In genomic region chr3:67109651-67110204, GRCh38 we compare ENCODE assay signal across 9 cellular contexts.
DNase-seq lines count a peak whose midpoint lies in the region; ATAC-seq, FAIRE-seq and TF ChIP-seq lines count a peak whose summit lies in the region.
"Had no signal": no experiment of that assay in that cellular context is flagged by ENCODE, and none has a peak within 500 bp of the region (broad histone marks: within the 10 kb centered on the region; RNA-seq: fewer than 3 reads in every experiment).

No MANE protein-coding gene starts in this region.

- CTCF ChIA-PET in WTC11 (lab: Charles Lee): interaction anchor here (0.6 to 2.2 kb wide), 20 partner anchors 10 to 710 kb away, joined by 3 to 32 read pairs (median 4); partner anchors contain the start of gene KBTBD8

- H3K9me3 ChIP-seq in DOHH2 (ENCODE audit: control insufficient read depth, insufficient read depth, low read length) (no peaks in the 10 kb centered on the region), prostate gland (no peaks in the 10 kb centered on the region)

- no peak overlapping the region for H3K4me3 Mint-ChIP-seq in WTC11
- H3K4me3 Mint-ChIP-seq: T-helper 1 cell treated with Interleukin-12 subunit alpha and Interleukin-12 subunit beta and Interleukin-4 antibody, amounts not matched to agents 30 μg/mL and 1 μg/mL, for 36 hours had no signal

- H3K4me3 ChIP-seq in DOHH2 (ENCODE audit: low read length) (no peak overlapping the region), prostate gland (no peak overlapping the region)

- no peak overlapping the region for H3K4me2 ChIP-seq in DOHH2 (ENCODE audit: low read length)

- H3K27ac ChIP-seq in DOHH2 (ENCODE audit: low read depth, low read length): no peak overlapping the region
- H3K27ac ChIP-seq in prostate gland: no peak overlapping the region

- no peak overlapping the region for H3K27ac Mint-ChIP-seq in WTC11
- H3K27ac Mint-ChIP-seq: T-helper 1 cell treated with Interleukin-12 subunit alpha and Interleukin-12 subunit beta and Interleukin-4 antibody, amounts not matched to agents 30 μg/mL and 1 μg/mL, for 36 hours had no signal

- POLR2A ChIA-PET in WTC11 (lab: Charles Lee): no interaction called here

- no peaks in the 10 kb centered on the region for H3K27me3 Mint-ChIP-seq in WTC11 (ENCODE audit: low read depth)

- peaks cover 2% of the 10 kb centered on the region for H3K9me3 Mint-ChIP-seq in WTC11
- H3K9me3 Mint-ChIP-seq: T-helper 1 cell treated with Interleukin-12 subunit alpha and Interleukin-12 subunit beta and Interleukin-4 antibody, amounts not matched to agents 30 μg/mL and 1 μg/mL, for 36 hours had no signal

- H3K79me2 ChIP-seq in DOHH2 (ENCODE audit: control insufficient read depth, low read length): no peaks in the 10 kb centered on the region

- no peak for FAIRE-seq in GM12891 (lab: Jason Lieb, UNC)

- no peaks in the 10 kb centered on the region for H3K36me3 Mint-ChIP-seq in WTC11

- intact Hi-C loops in prostate gland (cut with DNase I): loop anchor here (5.0 kb wide), 1 partner anchor 1768 kb away; no protein-coding TSS in a partner anchor

- no peaks in the 10 kb centered on the region for H3K36me3 ChIP-seq in DOHH2 (ENCODE audit: control insufficient read depth, low read length)
- H3K36me3 ChIP-seq in prostate gland: no peaks in the 10 kb centered on the region

- H4K20me1 ChIP-seq in DOHH2 (ENCODE audit: control insufficient read depth, insufficient read depth, low read depth, low read length): no peaks in the 10 kb centered on the region

- ATAC-seq in WTC11 (peak; percentile 57; the same call in 1 of the 2 replicates), HG03045 (IDR thresholded peaks at IDR 0.05; ENCODE audit: unreplicated experiment) (no peak)

- WGBS in prostate gland: 26% methylated on average over 3 of the region's 3 CpGs

- H3K9me2 ChIP-seq in DOHH2 (replicated peaks; ENCODE audit: control insufficient read depth, low read length): no peaks in the 10 kb centered on the region

- DNase-seq in HuH-7 (ENCODE audit: low spot score) (peak; percentile 0), WTC11 (ENCODE audit: low spot score) (no peak), iris pigment epithelial cell (ENCODE audit: low read depth) (peak; percentile 82), prostate gland (ENCODE audit: low spot score) (no peak), GM12891 (ENCODE audit: insufficient read length, low spot score) (no peak)
- no peak for DNase-seq in stimulated activated CD4-positive, alpha-beta T cell treated with anti-CD3 and anti-CD28 coated beads, Interleukin-2, amount 100 ng/mL, for 24 hours

- H3K27me3 ChIP-seq in DOHH2 (ENCODE audit: control insufficient read depth, low read length) (no peaks in the 10 kb centered on the region), prostate gland (replicated peaks; ENCODE audit: insufficient read depth) (no peaks in the 10 kb centered on the region)

- H3K4me1 Mint-ChIP-seq in WTC11: peaks cover 24% of the 10 kb centered on the region

- no peaks in the 10 kb centered on the region for H3F3A ChIP-seq in DOHH2 (ENCODE audit: control insufficient read depth, insufficient read depth)

- H3K4me1 ChIP-seq in DOHH2 (ENCODE audit: control insufficient read depth, low read length) (no peaks in the 10 kb centered on the region; the same call in 1 of the 2 replicates), prostate gland (replicated peaks) (no peaks in the 10 kb centered on the region)

- TF ChIP-seq CTCF in DOHH2 (IDR thresholded peaks at IDR 0.05; ENCODE audit: low read depth, low read length, poor library complexity, severe bottlenecking): peak; percentile 74
- TF ChIP-seq CTCF in WTC11 (IDR thresholded peaks at IDR 0.05): peak; percentile 37; the same call in 1 of the 2 replicates
- peak in 2 of 4 experiments; percentile 46 to 49 for TF ChIP-seq CTCF in prostate gland (IDR thresholded peaks at IDR 0.05)

- TF ChIP-seq POLR2A in prostate gland (IDR thresholded peaks at IDR 0.05) (no peak), GM12891 (IDR thresholded peaks at IDR 0.05; ENCODE audit: low read depth, low read length) (no peak)

TF ChIP-seq in WTC11, 78 proteins besides CTCF, POLR2A, EP300 and RAD21:
- TF ChIP-seq, protein P1, sequence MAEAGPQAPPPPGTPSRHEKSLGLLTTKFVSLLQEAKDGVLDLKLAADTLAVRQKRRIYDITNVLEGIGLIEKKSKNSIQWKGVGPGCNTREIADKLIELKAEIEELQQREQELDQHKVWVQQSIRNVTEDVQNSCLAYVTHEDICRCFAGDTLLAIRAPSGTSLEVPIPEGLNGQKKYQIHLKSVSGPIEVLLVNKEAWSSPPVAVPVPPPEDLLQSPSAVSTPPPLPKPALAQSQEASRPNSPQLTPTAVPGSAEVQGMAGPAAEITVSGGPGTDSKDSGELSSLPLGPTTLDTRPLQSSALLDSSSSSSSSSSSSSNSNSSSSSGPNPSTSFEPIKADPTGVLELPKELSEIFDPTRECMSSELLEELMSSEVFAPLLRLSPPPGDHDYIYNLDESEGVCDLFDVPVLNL (CRISPR knock-in tag; IDR thresholded peaks at IDR 0.05; ENCODE audit: borderline replicate concordance, low read depth): no peak
- no peak for TF ChIP-seq CREM (CRISPR knock-in tag; IDR thresholded peaks at IDR 0.05)
- TF ChIP-seq SMAD3 (CRISPR knock-in tag; IDR thresholded peaks at IDR 0.05; ENCODE audit: borderline replicate concordance): no peak
- TF ChIP-seq RELA (CRISPR knock-in tag; IDR thresholded peaks at IDR 0.05; ENCODE audit: borderline replicate concordance): no peak
- no peak for TF ChIP-seq ZNF396 (CRISPR knock-in tag; IDR thresholded peaks at IDR 0.05; ENCODE audit: borderline replicate concordance)
- TF ChIP-seq NR1H2 (CRISPR knock-in tag; IDR thresholded peaks at IDR 0.05): no peak
- TF ChIP-seq NFYB (CRISPR knock-in tag; conservative IDR thresholded peaks at IDR 0.05; ENCODE audit: low read depth): no peak

TF ChIP-seq in GM12891, 5 proteins besides CTCF, POLR2A, EP300 and RAD21:
- TF ChIP-seq SPI1 (IDR thresholded peaks at IDR 0.05; ENCODE audit: low read depth, low read length) (no peak), PAX5 (IDR thresholded peaks at IDR 0.05; ENCODE audit: insufficient read depth, low read length, severe bottlenecking) (no peak), POU2F2 (IDR thresholded peaks at IDR 0.05; ENCODE audit: low read depth, low read length) (no peak), TAF1 (IDR thresholded peaks at IDR 0.05; ENCODE audit: low read depth, low read length) (no peak), POLR2AphosphoS5 (IDR thresholded peaks at IDR 0.05; ENCODE audit: low read depth, low read length) (no peak)

Comparison
In these comparisons a context has a peak if more than half of its experiments do, and no peak if none do; other contexts are left out.
1. DNase-seq: peak in HuH-7 (single experiment) and iris pigment epithelial cell (single experiment); none in WTC11 (single experiment), prostate gland (single experiment), stimulated activated CD4-positive, alpha-beta T cell treated with anti-CD3 and anti-CD28 coated beads, Interleukin-2, amount 100 ng/mL, for 24 hours (0 of 2) and GM12891 (single experiment).